ENCODE assay signal across 25 cellular contexts in genomic region chr11:131248588-131248987, GRCh38.
A peak's percentile ranks its signal among the peaks of the same experiment; 100 is the strongest.
DNase-seq lines count a peak whose midpoint lies in the region; ATAC-seq and TF ChIP-seq lines count a peak whose summit lies in the region.
"Had no signal": no experiment of that assay in that cellular context is flagged by ENCODE, and none has a peak within 500 bp of the region (broad histone marks: within the 10 kb centered on the region; RNA-seq: fewer than 3 reads in every experiment).

No MANE protein-coding gene starts in this region.

- no peak for TF ChIP-seq CTCF in heart right ventricle (IDR thresholded peaks at IDR 0.05)
- TF ChIP-seq CTCF in fibroblast of mammary gland (conservative IDR thresholded peaks at IDR 0.05; ENCODE audit: control insufficient read depth, insufficient read depth, low read depth, low read length): no peak
- TF ChIP-seq CTCF in omental fat pad (IDR thresholded peaks at IDR 0.05): no peak

- no peaks in the 10 kb centered on the region for H3K9me3 ChIP-seq in heart right ventricle
- H3K9me3 ChIP-seq: BLaER1 treated with 17β-estradiol and CSF1 and Interleukin-3, amounts not matched to agents 10 nM and 100 nM had no signal

- no peak overlapping the region for H3K27ac ChIP-seq in heart right ventricle
- H3K27ac ChIP-seq: 22Rv1; BLaER1 treated with 17β-estradiol and CSF1 and Interleukin-3, amounts not matched to agents 10 nM and 100 nM had no signal

- H3K4me3 ChIP-seq in heart right ventricle (no peak overlapping the region), fibroblast of mammary gland (ENCODE audit: control insufficient read depth, low read depth, low read length) (no peak overlapping the region)
- H3K4me3 ChIP-seq: BLaER1 treated with 17β-estradiol and CSF1 and Interleukin-3, amounts not matched to agents 10 nM and 100 nM had no signal

- H3K36me3 ChIP-seq in heart right ventricle: no peaks in the 10 kb centered on the region
- H3K36me3 ChIP-seq: BLaER1 treated with 17β-estradiol and CSF1 and Interleukin-3, amounts not matched to agents 10 nM and 100 nM had no signal

- DNase-seq in left cardiac atrium (peak; percentile 31), heart right ventricle (no peak), SW480 (ENCODE audit: low spot score) (peak; percentile 10), fibroblast of mammary gland (ENCODE audit: low read depth) (peak; percentile 40), omental fat pad (ENCODE audit: low spot score) (peak; percentile 58), T-helper 9 cell (no peak)
- DNase-seq: Calu3; CD8-positive, alpha-beta T cell; GF-D8; HCEC 1CT; Kasumi-1; MM.1S; NCI-H1048; NCI-H1417 treated with DMSO at 0.1 percent for 48 hours; NCI-H187; NCI-H446 treated with DMSO at 0.1 percent for 48 hours; NCI-H526 treated with DMSO at 0.1 percent for 48 hours; OCI-M1; RPMI8226; SHP77 treated with DMSO at 0.1 percent for 48 hours had no signal

- intact Hi-C loops in left cardiac atrium (cut with DNase I): loop anchor here in 1 of 2 donors (10.0 kb wide), 1 partner anchor 416 kb away; no protein-coding TSS in a partner anchor
- intact Hi-C loops in heart right ventricle (cut with DNase I): loop anchor here in 9 of 10 donors (5.0 to 10.0 kb wide), 6 partner anchors 254 to 426 kb away; no protein-coding TSS in a partner anchor

- 73 to 82% methylated on average over 2 of the region's 2 CpGs for WGBS in heart right ventricle, 2 donors

- peaks cover 0 to 7% (median 0%) of the 10 kb centered on the region in 9 donors for H3K4me1 ChIP-seq in heart right ventricle
- H3K4me1 ChIP-seq: BLaER1 treated with 17β-estradiol and CSF1 and Interleukin-3, amounts not matched to agents 10 nM and 100 nM had no signal

- ATAC-seq in left cardiac atrium (peak; percentile 51 to 82), heart right ventricle (no peak), omental fat pad (ENCODE audit: low FRiP score) (peak; percentile 93), GM21825 (IDR thresholded peaks at IDR 0.05; ENCODE audit: unreplicated experiment) (no peak), GM21786 (IDR thresholded peaks at IDR 0.05; ENCODE audit: unreplicated experiment) (no peak)
- ATAC-seq: CD8-positive, alpha-beta T cell; SK-N-SH treated with all-trans-retinoic acid at 6 μM for 48 hours had no signal

- H3K27me3 ChIP-seq in heart right ventricle: peaks cover 0 to 66% (median 34%) of the 10 kb centered on the region in 7 donors

Comparison
In these comparisons a context has a peak if more than half of its experiments do, and no peak if none do; other contexts are left out.
1. ATAC-seq: peak in left cardiac atrium (2 of 2) and omental fat pad (single experiment); none in heart right ventricle (0 of 8), GM21825 (single experiment) and GM21786 (single experiment).
2. DNase-seq: peak in left cardiac atrium (single experiment), SW480 (single experiment), fibroblast of mammary gland (single experiment) and omental fat pad (single experiment); none in heart right ventricle (0 of 2) and T-helper 9 cell (single experiment).